ENCODE assay signal across 27 cellular contexts in the genomic region with DNA sequence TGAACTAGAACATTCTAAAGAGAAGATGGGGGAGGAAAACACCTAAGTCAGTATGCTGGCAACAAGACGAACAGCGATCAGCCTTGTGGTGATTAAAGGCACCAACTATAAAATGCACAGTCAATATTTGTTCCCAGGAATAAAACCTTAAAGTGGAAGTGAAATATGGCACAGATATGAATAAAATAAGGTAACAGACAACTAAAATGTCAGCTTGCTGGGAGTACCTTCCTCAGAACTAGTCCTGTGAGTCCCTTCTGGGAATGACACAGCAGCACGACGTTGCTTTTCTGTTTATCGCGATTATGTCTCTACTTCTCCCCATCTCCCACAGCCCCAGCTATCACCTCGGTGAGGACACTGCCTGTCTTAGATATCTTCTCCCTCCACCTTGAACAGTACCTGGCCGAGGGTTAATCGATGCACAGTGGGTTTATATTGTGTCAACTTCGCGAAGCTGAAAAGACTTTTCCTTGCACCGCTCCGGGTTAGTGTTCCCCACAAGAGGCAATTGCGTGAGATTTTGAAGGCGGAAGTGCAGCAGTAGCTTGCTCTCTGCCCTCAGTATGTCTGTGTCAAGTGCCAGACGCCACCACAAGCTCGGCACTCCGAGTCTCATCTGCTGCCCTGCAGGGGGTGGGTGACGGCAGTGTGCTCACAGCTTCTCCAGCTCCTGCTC. TPM values are rescaled to one million over a fixed set of nuclear protein-coding genes. Genes with fewer than 3 reads are reported as not detected.
"Had no signal": no experiment of that assay in that cellular context is flagged by ENCODE, and none has a peak within 500 bp of the region (broad histone marks: within the 10 kb centered on the region; RNA-seq: fewer than 3 reads in every experiment).

No MANE protein-coding gene starts in this region.

- H3K27ac Mint-ChIP-seq: activated naive CD4-positive, alpha-beta T cell treated with anti-CD3 and anti-CD28 coated beads, Interleukin-2, amount 10 ng/mL, durations not matched to agents 7 days and 5 days; activated naive CD8-positive, alpha-beta T cell treated with anti-CD3 and anti-CD28 coated beads, Interleukin-2, amount 50 U/mL, for 24 hours; brain; natural killer cell; stimulated activated naive B cell treated with anti-CD40 and anti-IgM and Interleukin-4, amounts not matched to agents 10 μg/mL and 1 μg/mL and 100 μg/mL, for 72 hours had no signal

- H3K27ac ChIP-seq: esophagus muscularis mucosa, gastroesophageal sphincter, heart left ventricle, neutrophil, pancreas, sigmoid colon, spleen, thyroid gland had no signal

- H3K4me3 ChIP-seq: esophagus muscularis mucosa, gastroesophageal sphincter, heart left ventricle, pancreas, sigmoid colon, spleen, thyroid gland had no signal

- H3K36me3 Mint-ChIP-seq: activated naive CD4-positive, alpha-beta T cell treated with anti-CD3 and anti-CD28 coated beads, Interleukin-2, amount 10 ng/mL, durations not matched to agents 7 days and 5 days; brain; natural killer cell; stimulated activated naive B cell treated with anti-CD40 and anti-IgM and Interleukin-4, amounts not matched to agents 10 μg/mL and 1 μg/mL and 100 μg/mL, for 72 hours had no signal

- H3K36me3 ChIP-seq: esophagus muscularis mucosa, gastroesophageal sphincter, heart left ventricle, neutrophil, pancreas, sigmoid colon, spleen, thyroid gland had no signal

- H3K4me1 Mint-ChIP-seq: activated naive CD4-positive, alpha-beta T cell treated with anti-CD3 and anti-CD28 coated beads, Interleukin-2, amount 10 ng/mL, durations not matched to agents 7 days and 5 days; activated naive CD8-positive, alpha-beta T cell treated with anti-CD3 and anti-CD28 coated beads, Interleukin-2, amount 50 U/mL, for 24 hours; brain; natural killer cell; stimulated activated naive B cell treated with anti-CD40 and anti-IgM and Interleukin-4, amounts not matched to agents 10 μg/mL and 1 μg/mL and 100 μg/mL, for 72 hours had no signal

- H3K9me3 ChIP-seq: esophagus muscularis mucosa, neutrophil, pancreas, thyroid gland had no signal

- H3K27me3 ChIP-seq: esophagus muscularis mucosa, gastroesophageal sphincter, heart left ventricle, neutrophil, pancreas, sigmoid colon, spleen, thyroid gland had no signal

- ATAC-seq: activated naive CD8-positive, alpha-beta T cell treated with anti-CD3 and anti-CD28 coated beads, Interleukin-2, amount 50 U/mL, for 24 hours; activated T-cell treated with anti-CD3 and anti-CD28 coated beads, Interleukin-2, amount 50 U/mL, for 4 hours; gastroesophageal sphincter; heart left ventricle; natural killer cell; pancreas; stimulated activated naive B cell treated with anti-CD40 and anti-IgM and Interleukin-4, amounts not matched to agents 10 μg/mL and 1 μg/mL and 100 μg/mL, for 72 hours had no signal

- DNase-seq: activated CD4-positive, alpha-beta T cell treated with anti-CD3 and anti-CD28 coated beads, Interleukin-2, amount 50 U/mL, for 1 hour; activated CD4-positive, CD25-positive, alpha-beta regulatory T cell treated with anti-CD3 and anti-CD28 coated beads, Interleukin-2, amount 50 U/mL, for 72 hours; activated CD8-positive, alpha-beta memory T cell treated with anti-CD3 and anti-CD28 coated beads, Interleukin-2, amount 50 U/mL, for 4 hours; activated naive CD4-positive, alpha-beta T cell treated with anti-CD3 and anti-CD28 coated beads, Interleukin-2, amount 10 ng/mL, durations not matched to agents 7 days and 5 days; activated naive CD8-positive, alpha-beta T cell treated with anti-CD3 and anti-CD28 coated beads, Interleukin-2, amount 50 U/mL, for 24 hours; activated T-cell treated with anti-CD3 and anti-CD28 coated beads, Interleukin-2, amount 50 U/mL, for 4 hours; anterior cingulate cortex; central memory CD4-positive, alpha-beta T cell; cortex of kidney; heart left ventricle; kidney glomerular epithelial cell; mesenchymal stem cell; natural killer cell; pancreas; sigmoid colon; spleen; stimulated activated CD4-positive, alpha-beta T cell treated with anti-CD3 and anti-CD28 coated beads, Interleukin-4, amount 100 ng/mL, for 4 hours; stimulated activated naive B cell treated with anti-CD40 and anti-IgM and Interleukin-4, amounts not matched to agents 10 μg/mL and 1 μg/mL and 100 μg/mL, for 72 hours; T1000; thyroid gland had no signal

- H3K4me3 Mint-ChIP-seq: activated naive CD4-positive, alpha-beta T cell treated with anti-CD3 and anti-CD28 coated beads, Interleukin-2, amount 10 ng/mL, durations not matched to agents 7 days and 5 days; activated naive CD8-positive, alpha-beta T cell treated with anti-CD3 and anti-CD28 coated beads, Interleukin-2, amount 50 U/mL, for 24 hours; activated T-cell treated with anti-CD3 and anti-CD28 coated beads, Interleukin-2, amount 50 U/mL, for 4 hours; brain; natural killer cell; stimulated activated naive B cell treated with anti-CD40 and anti-IgM and Interleukin-4, amounts not matched to agents 10 μg/mL and 1 μg/mL and 100 μg/mL, for 72 hours had no signal

- H3K4me1 ChIP-seq: esophagus muscularis mucosa, gastroesophageal sphincter, heart left ventricle, pancreas, sigmoid colon, spleen, thyroid gland had no signal

RNA-seq across cellular contexts. Expression of a gene that starts 17.4 kb away (rescaled TPM):
- total RNA-seq: activated T-cell treated with anti-CD3 and anti-CD28 coated beads, Interleukin-2, amount 50 U/mL, for 4 hours; esophagus muscularis mucosa; gastroesophageal sphincter; heart left ventricle; lower leg skin; natural killer cell; sigmoid colon; spleen; T-helper 1 cell treated with Interleukin-12 subunit alpha and Interleukin-12 subunit beta and Interleukin-4 antibody, amounts not matched to agents 30 ng/mL and 1 ng/mL, for 36 hours; thyroid gland; ureter had no signal
